ENCODE assay signal across 14 cellular contexts in genomic region chr12:47205532-47206449, GRCh38.
A peak's percentile ranks its signal among the peaks of the same experiment; 100 is the strongest.
DNase-seq lines count a peak whose midpoint lies in the region; ATAC-seq and TF ChIP-seq lines count a peak whose summit lies in the region.
"Had no signal": no experiment of that assay in that cellular context is flagged by ENCODE, and none has a peak within 500 bp of the region (broad histone marks: within the 10 kb centered on the region; RNA-seq: fewer than 3 reads in every experiment).

No MANE protein-coding gene starts in this region.

- no peak overlapping the region for H3K4me3 ChIP-seq in BLaER1 treated with 17β-estradiol and CSF1 and Interleukin-3, amounts not matched to agents 10 nM and 100 nM
- H3K4me3 ChIP-seq in HL-60 (replicated peaks; ENCODE audit: insufficient read depth, low read length) (no peak overlapping the region), mesendoderm (ENCODE audit: low read length) (no peak overlapping the region)
- H3K4me3 ChIP-seq: upper lobe of right lung had no signal

- TF ChIP-seq CTCF in HL-60 (IDR thresholded peaks at IDR 0.05; ENCODE audit: insufficient read depth, low read length): no peak
- TF ChIP-seq CTCF in activated CD8-positive, alpha-beta T cell treated with anti-CD3 and anti-CD28 coated beads for 36 hours (IDR thresholded peaks at IDR 0.05): no peak

- H3K9me3 ChIP-seq in BLaER1 treated with 17β-estradiol and CSF1 and Interleukin-3, amounts not matched to agents 10 nM and 100 nM (replicated peaks in 1 of 11): peaks cover 0 to 19% (median 12%) of the 10 kb centered on the region in 11 experiments; a peak in 14 of 22 replicates
- H3K9me3 ChIP-seq: upper lobe of right lung had no signal

- WGBS in mesendoderm (ENCODE audit: extremely low coverage, insufficient coverage, low lambda C conversion rate): no CpG with 5 or more reads among the region's 8 CpGs

- H3K4ac ChIP-seq in mesendoderm (ENCODE audit: low read depth, low read length): no peak overlapping the region

- H2AK5ac ChIP-seq in mesendoderm (ENCODE audit: low read length): no peak overlapping the region

- POLR2A ChIA-PET in activated CD8-positive, alpha-beta T cell treated with anti-CD3 and anti-CD28 coated beads for 36 hours (lab: Charles Lee): interaction anchor here (0.7 to 14.5 kb wide), 6 partner anchors 11 to 124 kb away, joined by 3 to 170 read pairs (median 36); partner anchors contain the start of genes AMIGO2 and PCED1B

- H3K18ac ChIP-seq in mesendoderm (ENCODE audit: low read length): peak overlapping the region; percentile 6

- H4K8ac ChIP-seq in mesendoderm (ENCODE audit: low read depth, low read length): no peak overlapping the region

- no peaks in the 10 kb centered on the region for H3K79me1 ChIP-seq in mesendoderm (ENCODE audit: low read length)

- peaks cover 6% of the 10 kb centered on the region for H3K9me3 Mint-ChIP-seq in activated CD8-positive, alpha-beta T cell treated with anti-CD3 and anti-CD28 coated beads for 36 hours

- no peak for DNase-seq in HL-60 (ENCODE audit: low read depth in 1 of 2, low spot score in 1 of 2)
- DNase-seq in activated CD8-positive, alpha-beta T cell treated with anti-CD3 and anti-CD28 coated beads for 36 hours: peak; percentile 44
- no peak for DNase-seq in mesendoderm
- DNase-seq in NCI-H1105 (lab: John Stamatoyannopoulos, UW): no peak
- no peak for DNase-seq in SIG-M5 treated with dmso at 0.1 percent for 504 hours (lab: John Stamatoyannopoulos, UW; ENCODE audit: unreplicated experiment)
- DNase-seq: anterior cingulate cortex; C1 segment of cervical spinal cord; left cardiac atrium; NCI-H1417 treated with DMSO at 0.1 percent for 48 hours; NCI-H226; stimulated activated CD8-positive, alpha-beta memory T cell treated with anti-CD3 and anti-CD28 coated beads, Interleukin-4, amount 100 ng/mL, for 48 hours; upper lobe of right lung had no signal

- H3K79me2 ChIP-seq in mesendoderm (ENCODE audit: control insufficient read depth, insufficient read depth, low read length): no peaks in the 10 kb centered on the region

- peaks cover 74% of the 10 kb centered on the region for H3K4me1 Mint-ChIP-seq in activated CD8-positive, alpha-beta T cell treated with anti-CD3 and anti-CD28 coated beads for 36 hours (ENCODE audit: low read depth)

- no peak overlapping the region for H4K5ac ChIP-seq in mesendoderm (ENCODE audit: low read length)

- H2BK120ac ChIP-seq in mesendoderm (ENCODE audit: low read depth, low read length): no peak overlapping the region

- peak overlapping the region; percentile 79 for H3K4me3 Mint-ChIP-seq in activated CD8-positive, alpha-beta T cell treated with anti-CD3 and anti-CD28 coated beads for 36 hours

- peaks cover 28 to 61% (median 55%) of the 10 kb centered on the region in 11 experiments for H3K36me3 ChIP-seq in BLaER1 treated with 17β-estradiol and CSF1 and Interleukin-3, amounts not matched to agents 10 nM and 100 nM
- no peaks in the 10 kb centered on the region for H3K36me3 ChIP-seq in mesendoderm (ENCODE audit: control insufficient read depth, insufficient read depth, low read length)
- H3K36me3 ChIP-seq: upper lobe of right lung had no signal

- H3K4me2 ChIP-seq in BLaER1 treated with 17β-estradiol and CSF1 and Interleukin-3, amounts not matched to agents 10 nM and 100 nM: peak overlapping the region; percentile 82 to 96 (median 90)
- no peak overlapping the region for H3K4me2 ChIP-seq in mesendoderm (ENCODE audit: low read length)

- CTCF ChIA-PET in activated CD8-positive, alpha-beta T cell treated with anti-CD3 and anti-CD28 coated beads for 36 hours (lab: Charles Lee): interaction anchor here (0.8 to 2.9 kb wide), 4 partner anchors 14 to 192 kb away, joined by 3 to 15 read pairs (median 3); no protein-coding TSS in a partner anchor

- peaks cover 47 to 57% (median 53%) of the 10 kb centered on the region in 10 experiments for H3K4me1 ChIP-seq in BLaER1 treated with 17β-estradiol and CSF1 and Interleukin-3, amounts not matched to agents 10 nM and 100 nM
- peaks cover 11% of the 10 kb centered on the region for H3K4me1 ChIP-seq in mesendoderm (ENCODE audit: control insufficient read depth, low read depth, low read length)

- H4K20me1 ChIP-seq in BLaER1 treated with 17β-estradiol and CSF1 and Interleukin-3, amounts not matched to agents 10 nM and 100 nM: no peaks in the 10 kb centered on the region

- no peak overlapping the region for H2BK5ac ChIP-seq in mesendoderm (ENCODE audit: low read length)

- peaks cover 79% of the 10 kb centered on the region for H3K36me3 Mint-ChIP-seq in activated CD8-positive, alpha-beta T cell treated with anti-CD3 and anti-CD28 coated beads for 36 hours (ENCODE audit: low read depth)

- intact Hi-C loops in activated CD8-positive, alpha-beta T cell treated with anti-CD3 and anti-CD28 coated beads for 36 hours (cut with micrococcal nuclease): loop anchor here (5.0 kb wide), 2 partner anchors 123 to 173 kb away; no protein-coding TSS in a partner anchor

- H3K27me3 Mint-ChIP-seq in activated CD8-positive, alpha-beta T cell treated with anti-CD3 and anti-CD28 coated beads for 36 hours: no peaks in the 10 kb centered on the region

- peak overlapping the region in 9 of 11 experiments; percentile 75 to 90 (median 83); a peak in 18 of 22 replicates for H3K27ac ChIP-seq in BLaER1 treated with 17β-estradiol and CSF1 and Interleukin-3, amounts not matched to agents 10 nM and 100 nM
- H3K27ac ChIP-seq in HL-60 (replicated peaks): peak overlapping the region; percentile 76
- H3K27ac ChIP-seq in mesendoderm (ENCODE audit: low read depth, low read length): no peak overlapping the region
- H3K27ac ChIP-seq: upper lobe of right lung had no signal

- peak overlapping the region; percentile 4 for H3K56ac ChIP-seq in mesendoderm (ENCODE audit: low read length)

- no peak for ATAC-seq in activated CD8-positive, alpha-beta T cell treated with anti-CD3 and anti-CD28 coated beads for 36 hours
- no peak for ATAC-seq in HG03159 (IDR thresholded peaks at IDR 0.05; ENCODE audit: unreplicated experiment)
- ATAC-seq: left cardiac atrium, upper lobe of right lung had no signal

- no peaks in the 10 kb centered on the region for H3K27me3 ChIP-seq in BLaER1 treated with 17β-estradiol and CSF1 and Interleukin-3, amounts not matched to agents 10 nM and 100 nM
- H3K27me3 ChIP-seq in HL-60 (ENCODE audit: insufficient read depth, poor library complexity, severe bottlenecking): no peaks in the 10 kb centered on the region
- H3K27me3 ChIP-seq in mesendoderm (ENCODE audit: insufficient read depth, low read length, poor library complexity): no peaks in the 10 kb centered on the region
- H3K27me3 ChIP-seq: upper lobe of right lung had no signal

- no peak overlapping the region for H3K23ac ChIP-seq in mesendoderm (ENCODE audit: low read length)

- H3K9ac ChIP-seq in BLaER1 treated with 17β-estradiol and CSF1 and Interleukin-3, amounts not matched to agents 10 nM and 100 nM: peak overlapping the region in 4 of 11 experiments; percentile 70 to 78 (median 78); a peak in 5 of 22 replicates
- H3K9ac ChIP-seq in mesendoderm (ENCODE audit: low read length): no peak overlapping the region

- H3K27ac Mint-ChIP-seq in activated CD8-positive, alpha-beta T cell treated with anti-CD3 and anti-CD28 coated beads for 36 hours: peak overlapping the region; percentile 96

- no peak overlapping the region for H2BK15ac ChIP-seq in mesendoderm (replicated peaks; ENCODE audit: low read depth)
